1 cellular context compared by ENCODE assay signal in genomic region chr6:33454009-33454946, GRCh38.
TF ChIP-seq lines count a peak whose summit lies in the region.

Gene ZBTB9, plus strand, starts transcription at chr6:33454576. Its CDS starts 525 bp downstream, at chr6:33455101.

TF ChIP-seq in HepG2, 621 proteins besides CTCF, POLR2A, EP300 and RAD21 (continued from another document and continues in another):
- peak; percentile 99 for TF ChIP-seq ARID4A (CRISPR knock-in tag; IDR thresholded peaks at IDR 0.05; ENCODE audit: borderline replicate concordance)
- TF ChIP-seq ZNF773 (CRISPR knock-in tag; IDR thresholded peaks at IDR 0.05; ENCODE audit: borderline replicate concordance): no peak
- peak; percentile 98 for TF ChIP-seq ZNF501 (CRISPR knock-in tag; IDR thresholded peaks at IDR 0.05)
- TF ChIP-seq SMAD9 (CRISPR knock-in tag; IDR thresholded peaks at IDR 0.05): no peak
- peak; percentile 96 for TF ChIP-seq KDM5B (CRISPR knock-in tag; IDR thresholded peaks at IDR 0.05; ENCODE audit: borderline replicate concordance)
- TF ChIP-seq PHF8 (CRISPR knock-in tag; IDR thresholded peaks at IDR 0.05): peak; percentile 99
- no peak for TF ChIP-seq RBM22 (optimal IDR thresholded peaks at IDR 0.05; ENCODE audit: low read length)
- peak; percentile 54; the same call in 1 of the 2 replicates for TF ChIP-seq AKAP8 (CRISPR knock-in tag; IDR thresholded peaks at IDR 0.05)
- peak; percentile 87 for TF ChIP-seq ZNF746 (CRISPR knock-in tag; IDR thresholded peaks at IDR 0.05)
- no peak for TF ChIP-seq TBP (CRISPR knock-in tag; IDR thresholded peaks at IDR 0.05)
- no peak for TF ChIP-seq FOXP4 (CRISPR knock-in tag; IDR thresholded peaks at IDR 0.05)
- peak; percentile 78; the same call in 1 of the 2 replicates for TF ChIP-seq ZNF329 (CRISPR knock-in tag; IDR thresholded peaks at IDR 0.05; ENCODE audit: low read depth)
- no peak for TF ChIP-seq FOXP1 (IDR thresholded peaks at IDR 0.05)
- TF ChIP-seq FOXP1 (CRISPR knock-in tag; IDR thresholded peaks at IDR 0.05): 0 out of 2 replicates have a peak, but pooled peaks have one; percentile 34
- TF ChIP-seq MBNL3 (CRISPR knock-in tag; conservative IDR thresholded peaks at IDR 0.05): no peak
- TF ChIP-seq ATF7 (IDR thresholded peaks at IDR 0.05): no peak
- 0 out of 2 replicates have a peak, but pooled peaks have one; percentile 7 for TF ChIP-seq ATF7 (CRISPR knock-in tag; IDR thresholded peaks at IDR 0.05)
- TF ChIP-seq ZSCAN22 (CRISPR knock-in tag; IDR thresholded peaks at IDR 0.05): peak; percentile 50; the same call in 1 of the 2 replicates
- TF ChIP-seq PBX2 (CRISPR knock-in tag; IDR thresholded peaks at IDR 0.05): no peak
- peak; percentile 53; the same call in 1 of the 2 replicates for TF ChIP-seq ZNF34 (CRISPR knock-in tag; IDR thresholded peaks at IDR 0.05; ENCODE audit: borderline replicate concordance)
- peak; percentile 32; the same call in 1 of the 2 replicates for TF ChIP-seq ZBTB42 (CRISPR knock-in tag; IDR thresholded peaks at IDR 0.05)
- 0 out of 2 replicates have a peak, but pooled peaks have one; percentile 16 for TF ChIP-seq ADNP (CRISPR knock-in tag; IDR thresholded peaks at IDR 0.05)
- peak; percentile 57; the same call in 1 of the 2 replicates for TF ChIP-seq THAP7 (CRISPR knock-in tag; IDR thresholded peaks at IDR 0.05)
- TF ChIP-seq CHD4 (IDR thresholded peaks at IDR 0.05; ENCODE audit: borderline replicate concordance, low read length): no peak
- peak; percentile 94; the same call in 1 of the 2 replicates for TF ChIP-seq HOXA5 (CRISPR knock-in tag; IDR thresholded peaks at IDR 0.05)
- peak; percentile 96 for TF ChIP-seq ZBTB2 (CRISPR knock-in tag; IDR thresholded peaks at IDR 0.05; ENCODE audit: low read depth)
- TF ChIP-seq ZBTB43 (CRISPR knock-in tag; conservative IDR thresholded peaks at IDR 0.05): peak; percentile 80
- peak; percentile 50; the same call in 1 of the 2 replicates for TF ChIP-seq ZNF703 (CRISPR knock-in tag; IDR thresholded peaks at IDR 0.05; ENCODE audit: borderline replicate concordance)
- TF ChIP-seq U2AF2 (IDR thresholded peaks at IDR 0.05; ENCODE audit: low read depth, low read length): no peak
- TF ChIP-seq RARG (CRISPR knock-in tag; IDR thresholded peaks at IDR 0.05; ENCODE audit: low read depth): peak; percentile 85; the same call in 1 of the 2 replicates
- TF ChIP-seq ZNF614 (CRISPR knock-in tag; IDR thresholded peaks at IDR 0.05; ENCODE audit: borderline replicate concordance): peak; percentile 72; the same call in 1 of the 2 replicates
- 0 out of 2 replicates have a peak, but pooled peaks have one; percentile 79 for TF ChIP-seq ZNF569 (CRISPR knock-in tag; IDR thresholded peaks at IDR 0.05; ENCODE audit: borderline replicate concordance)
- TF ChIP-seq NR0B2 (CRISPR knock-in tag; IDR thresholded peaks at IDR 0.05): peak; percentile 95; the same call in 1 of the 2 replicates
- TF ChIP-seq XRCC5 (optimal IDR thresholded peaks at IDR 0.05; ENCODE audit: low read length): peak; percentile 98
- peak; percentile 61 for TF ChIP-seq ZNF160 (CRISPR knock-in tag; IDR thresholded peaks at IDR 0.05)
- TF ChIP-seq HNRNPUL1 (IDR thresholded peaks at IDR 0.05; ENCODE audit: low read depth, low read length): no peak
- TF ChIP-seq POGK (CRISPR knock-in tag; conservative IDR thresholded peaks at IDR 0.05): peak; percentile 88
- TF ChIP-seq ATF4 (CRISPR knock-in tag; IDR thresholded peaks at IDR 0.05): peak in 1 of 2 experiments; percentile 86; a peak in 2 of 4 replicates
- TF ChIP-seq ATF1 (CRISPR knock-in tag; IDR thresholded peaks at IDR 0.05): peak; percentile 89
- TF ChIP-seq SATB2 (CRISPR knock-in tag; IDR thresholded peaks at IDR 0.05): peak; percentile 66; the same call in 1 of the 2 replicates
- TF ChIP-seq ZNF335 (CRISPR knock-in tag; IDR thresholded peaks at IDR 0.05): no peak; the same call in 1 of the 2 replicates
- peak; percentile 85 for TF ChIP-seq BATF2 (CRISPR knock-in tag; IDR thresholded peaks at IDR 0.05)
- TF ChIP-seq ZXDC (CRISPR knock-in tag; IDR thresholded peaks at IDR 0.05): no peak
- TF ChIP-seq ETV5 (CRISPR knock-in tag; IDR thresholded peaks at IDR 0.05; ENCODE audit: borderline replicate concordance): peak; percentile 91
- peak; percentile 62; the same call in 1 of the 2 replicates for TF ChIP-seq GZF1 (CRISPR knock-in tag; IDR thresholded peaks at IDR 0.05)
- TF ChIP-seq MED1 (CRISPR knock-in tag; IDR thresholded peaks at IDR 0.05): peak; percentile 31; the same call in 1 of the 2 replicates
